Comparison of ENCODE assay signal across 16 cellular contexts in genomic region chr6:10617008-10617696, GRCh38.
DNase-seq lines count a peak whose midpoint lies in the region; ATAC-seq, FAIRE-seq and TF ChIP-seq lines count a peak whose summit lies in the region.
"Had no signal": no experiment of that assay in that cellular context is flagged by ENCODE, and none has a peak within 500 bp of the region (broad histone marks: within the 10 kb centered on the region; RNA-seq: fewer than 3 reads in every experiment).

No MANE protein-coding gene starts in this region.

- WGBS in esophagus muscularis mucosa: over 99% methylated on average over 27 of the region's 42 CpGs
- no CpG with 5 or more reads among the region's 42 CpGs for WGBS in neuronal stem cell (ENCODE audit: extremely low coverage in 2 of 2, insufficient read length in 2 of 2, insufficient replicate concordance in 1 of 2), 2 donors
- 87 to 95% methylated on average over 29 to 40 of the region's 42 CpGs for WGBS in upper lobe of left lung, 2 donors

- no peak overlapping the region for H2AK5ac ChIP-seq in neuronal stem cell (ENCODE audit: low read depth, low read length)

- no peak overlapping the region for H4K8ac ChIP-seq in neuronal stem cell (ENCODE audit: low read depth, low read length)

- H3K4me3 Mint-ChIP-seq in GM23338 (no peak overlapping the region), Calu3 (ENCODE audit: low read depth, unreplicated experiment) (no peak overlapping the region)
- H3K4me3 Mint-ChIP-seq: CD4-positive, alpha-beta memory T cell had no signal

- H3K4ac ChIP-seq in neuronal stem cell (ENCODE audit: low read length): no peak overlapping the region

- BruUV-seq in Calu3 (replicated peaks; lab: Mats Ljungman, UMichigan): no TSS peak

- peak overlapping the region; percentile 63 for H3K18ac ChIP-seq in neuronal stem cell (ENCODE audit: low read length)

- no peak overlapping the region for H3K4me3 ChIP-seq in esophagus muscularis mucosa
- H3K4me3 ChIP-seq in kidney (ENCODE audit: low read length in 2 of 2): no peak overlapping the region
- no peak overlapping the region for H3K4me3 ChIP-seq in neuronal stem cell (ENCODE audit: low read length in 2 of 2)
- H3K4me3 ChIP-seq in upper lobe of left lung: no peak overlapping the region
- H3K4me3 ChIP-seq in GM23338: no peak overlapping the region
- H3K4me3 ChIP-seq: A549 had no signal

- peaks cover 2% of the 10 kb centered on the region for H3K27me3 Mint-ChIP-seq in GM23338 (ENCODE audit: insufficient read depth, low read depth, poor library complexity)
- no peaks in the 10 kb centered on the region for H3K27me3 Mint-ChIP-seq in Calu3 (ENCODE audit: unreplicated experiment)
- H3K27me3 Mint-ChIP-seq: CD4-positive, alpha-beta memory T cell had no signal

- TF ChIP-seq CTCF in esophagus muscularis mucosa (IDR thresholded peaks at IDR 0.05) (no peak), kidney (IDR thresholded peaks at IDR 0.05; ENCODE audit: borderline replicate concordance, extremely low read depth, insufficient read depth) (no peak), upper lobe of left lung (IDR thresholded peaks at IDR 0.05) (no peak), GM23338 (conservative IDR thresholded peaks at IDR 0.05; ENCODE audit: low read depth in 2 of 2) (no peak), Calu3 (IDR thresholded peaks at IDR 0.05; ENCODE audit: unreplicated experiment) (no peak)

- H2BK5ac ChIP-seq in neuronal stem cell (ENCODE audit: low read length): no peak overlapping the region

- intact Hi-C loops in esophagus muscularis mucosa (cut with DNase I): loop anchor here (5.0 kb wide), 1 partner anchor 105 kb away; no protein-coding TSS in a partner anchor
- intact Hi-C loops in kidney (cut with DNase I): no loop called here
- intact Hi-C loops in Calu3 (cut with micrococcal nuclease; ENCODE audit: unreplicated experiment): no loop called here

- peaks cover 2% of the 10 kb centered on the region for H3K79me1 ChIP-seq in neuronal stem cell (ENCODE audit: low read depth, low read length)

- H3K4me2 ChIP-seq in neuronal stem cell (ENCODE audit: insufficient read depth, low read length, poor library complexity, severe bottlenecking) (no peak overlapping the region), GM23338 (no peak overlapping the region)
- H3K4me2 ChIP-seq: A549 had no signal

- peaks cover 60% of the 10 kb centered on the region for H4K20me1 ChIP-seq in GM23338 (replicated peaks; ENCODE audit: insufficient read depth)

- ATAC-seq in upper lobe of left lung (ENCODE audit: low FRiP score in 2 of 2) (no peak), GM23338 (no peak), GM18858 (IDR thresholded peaks at IDR 0.05; ENCODE audit: unreplicated experiment) (no peak)
- ATAC-seq: A549, HCT116 had no signal

- H3K9me3 Mint-ChIP-seq in GM23338 (0 out of 3 replicates have a peak, but pooled peaks cover 2% of the 10 kb centered on the region), Calu3 (ENCODE audit: low read depth, unreplicated experiment) (no peaks in the 10 kb centered on the region)

- no peak overlapping the region for H3K23ac ChIP-seq in neuronal stem cell (ENCODE audit: low read depth, low read length, poor library complexity)

- FAIRE-seq in kidney (lab: Jason Lieb, UNC): no peak
- FAIRE-seq: A549, D721Med, H54 had no signal

- H2AFZ ChIP-seq in neuronal stem cell (ENCODE audit: low read length) (no peak overlapping the region), GM23338 (no peak overlapping the region)

- H3K9me2 ChIP-seq in GM23338 (ENCODE audit: insufficient read depth): no peaks in the 10 kb centered on the region

- CTCF ChIA-PET in Calu3 (lab: Charles Lee): no interaction called here

- H3K14ac ChIP-seq in neuronal stem cell (ENCODE audit: low read length): no peak overlapping the region

- H3K9ac ChIP-seq in kidney (ENCODE audit: low read length in 2 of 2): no peak overlapping the region
- no peak overlapping the region for H3K9ac ChIP-seq in neuronal stem cell (ENCODE audit: low read depth, low read length, poor library complexity)

- TF ChIP-seq EP300 in esophagus muscularis mucosa (IDR thresholded peaks at IDR 0.05): no peak
- TF ChIP-seq EP300 in upper lobe of left lung (IDR thresholded peaks at IDR 0.05): no peak

- H3K36me3 ChIP-seq in esophagus muscularis mucosa (peaks cover 0 to 7% (median 1%) of the 10 kb centered on the region in 4 donors), kidney (ENCODE audit: control insufficient read depth in 1 of 2, insufficient read depth in 2 of 2, low read length in 2 of 2) (no peaks in the 10 kb centered on the region), neuronal stem cell (replicated peaks in 1 of 2; ENCODE audit: control insufficient read depth in 2 of 2, insufficient read depth in 2 of 2, low read length in 2 of 2) (peaks cover 0 to 6% of the 10 kb centered on the region in 2 donors), upper lobe of left lung (no peaks in the 10 kb centered on the region), GM23338 (ENCODE audit: insufficient read depth) (peaks cover 20% of the 10 kb centered on the region)
- H3K36me3 ChIP-seq: BE2C had no signal

- peaks cover 28% of the 10 kb centered on the region for H3K4me1 Mint-ChIP-seq in GM23338
- no peaks in the 10 kb centered on the region for H3K4me1 Mint-ChIP-seq in Calu3 (ENCODE audit: low read depth, unreplicated experiment)

- peaks cover 99% of the 10 kb centered on the region for H3K79me2 ChIP-seq in GM23338 (replicated peaks; ENCODE audit: insufficient read depth)

- H2BK15ac ChIP-seq in neuronal stem cell (ENCODE audit: low read length): no peak overlapping the region

- peaks cover 12% of the 10 kb centered on the region; the same call in 1 of the 2 replicates for H3F3A ChIP-seq in GM23338 (replicated peaks; ENCODE audit: low read depth)

- H4K91ac ChIP-seq in neuronal stem cell (ENCODE audit: low read depth, low read length, poor library complexity): no peak overlapping the region

- no peak overlapping the region for H2BK120ac ChIP-seq in neuronal stem cell (ENCODE audit: low read depth, low read length)

- H3K36me3 Mint-ChIP-seq in GM23338 (ENCODE audit: low read depth) (peaks cover 64% of the 10 kb centered on the region), Calu3 (ENCODE audit: insufficient read depth, unreplicated experiment) (peaks cover 4% of the 10 kb centered on the region)

- TF ChIP-seq POLR2A in esophagus muscularis mucosa (IDR thresholded peaks at IDR 0.05; ENCODE audit: low read depth) (no peak), upper lobe of left lung (IDR thresholded peaks at IDR 0.05) (no peak)

- peak overlapping the region in 3 of 4 donors; percentile 34 to 80 (median 75) for H3K27ac ChIP-seq in esophagus muscularis mucosa (replicated peaks in 1 of 4)
- no peak overlapping the region for H3K27ac ChIP-seq in kidney (ENCODE audit: low read depth in 2 of 2, low read length in 2 of 2)
- H3K27ac ChIP-seq in neuronal stem cell (replicated peaks; ENCODE audit: low read length): no peak overlapping the region
- H3K27ac ChIP-seq in upper lobe of left lung: no peak overlapping the region
- no peak overlapping the region for H3K27ac ChIP-seq in GM23338 (ENCODE audit: low read depth)
- H3K27ac ChIP-seq: A549, HL-60 had no signal

- no peak overlapping the region for H2BK12ac ChIP-seq in neuronal stem cell (ENCODE audit: low read length)

- H3K27ac Mint-ChIP-seq in GM23338: no peak overlapping the region
- no peak overlapping the region for H3K27ac Mint-ChIP-seq in Calu3 (ENCODE audit: unreplicated experiment)
- H3K27ac Mint-ChIP-seq: CD4-positive, alpha-beta memory T cell had no signal

- H3K4me1 ChIP-seq in esophagus muscularis mucosa (peaks cover 10 to 79% (median 70%) of the 10 kb centered on the region in 4 donors), kidney (ENCODE audit: control insufficient read depth in 1 of 2, insufficient read depth in 1 of 2, low read depth in 1 of 2, low read length in 2 of 2) (peaks cover 0 to 7% of the 10 kb centered on the region in 2 donors), neuronal stem cell (ENCODE audit: control insufficient read depth in 2 of 2, insufficient read depth in 1 of 2, low read depth in 1 of 2, low read length in 2 of 2) (peaks cover 0 to 4% of the 10 kb centered on the region in 2 donors), upper lobe of left lung (peaks cover 0 to 5% (median 0%) of the 10 kb centered on the region in 4 donors), GM23338 (ENCODE audit: insufficient read depth) (peaks cover 17% of the 10 kb centered on the region)
- H3K4me1 ChIP-seq: BE2C had no signal

- no peaks in the 10 kb centered on the region for H3K9me3 ChIP-seq in esophagus muscularis mucosa
- no peaks in the 10 kb centered on the region for H3K9me3 ChIP-seq in kidney (ENCODE audit: control insufficient read depth in 1 of 2, low read length in 2 of 2)
- H3K9me3 ChIP-seq in neuronal stem cell (replicated peaks in 1 of 2; ENCODE audit: control insufficient read depth in 2 of 2, insufficient read depth in 1 of 2, low read depth in 1 of 2, low read length in 2 of 2): peaks cover 0 to 3% of the 10 kb centered on the region in 2 donors
- H3K9me3 ChIP-seq in upper lobe of left lung: no peaks in the 10 kb centered on the region
- H3K9me3 ChIP-seq: A549, BE2C had no signal

- no peak for DNase-seq in esophagus muscularis mucosa (ENCODE audit: extremely low spot score)
- DNase-seq in kidney: peak; percentile 67
- DNase-seq in neuronal stem cell (ENCODE audit: low spot score): no peak
- DNase-seq in upper lobe of left lung: peak; percentile 61 to 77
- DNase-seq in GM23338 (ENCODE audit: low spot score): no peak
- DNase-seq in Calu3: no peak
- DNase-seq: BE2C; CD4-positive, alpha-beta memory T cell; DMS153; GDM1 had no signal

- no peaks in the 10 kb centered on the region for H3K27me3 ChIP-seq in esophagus muscularis mucosa
- H3K27me3 ChIP-seq in neuronal stem cell (ENCODE audit: control insufficient read depth in 3 of 3, insufficient read depth in 3 of 3, low read depth in 1 of 3, low read length in 3 of 3): no peaks in the 10 kb centered on the region
- H3K27me3 ChIP-seq in upper lobe of left lung: no peaks in the 10 kb centered on the region
- no peaks in the 10 kb centered on the region for H3K27me3 ChIP-seq in GM23338 (ENCODE audit: insufficient read depth)
- H3K27me3 ChIP-seq: BE2C had no signal

TF ChIP-seq in GM23338, 12 proteins besides CTCF, POLR2A, EP300 and RAD21 (continues in another document):
- TF ChIP-seq EZH2 (IDR thresholded peaks at IDR 0.05; ENCODE audit: low read depth, unreplicated experiment) (no peak), STAT1 (IDR thresholded peaks at IDR 0.05; ENCODE audit: unreplicated experiment) (no peak)

Comparison
In these comparisons a context has a peak if more than half of its experiments do, and no peak if none do; other contexts are left out.
1. DNase-seq: peak in kidney (single experiment) and upper lobe of left lung (2 of 2); none in esophagus muscularis mucosa (single experiment), neuronal stem cell (single experiment), GM23338 (single experiment) and Calu3 (single experiment).
2. H3K27ac ChIP-seq: peak in esophagus muscularis mucosa (3 of 4); none in kidney (0 of 2), neuronal stem cell (single experiment), upper lobe of left lung (0 of 4) and GM23338 (single experiment).